ENCODE assay signal across 29 cellular contexts in genomic region chr18:25146113-25146512, GRCh38.
"Had no signal": no experiment of that assay in that cellular context is flagged by ENCODE, and none has a peak within 500 bp of the region (broad histone marks: within the 10 kb centered on the region; RNA-seq: fewer than 3 reads in every experiment).

No MANE protein-coding gene starts in this region.

- DNase-seq: naive thymus-derived CD8-positive, alpha-beta T cell; nephron progenitor cell; occipital lobe; ovary; posterior cingulate gyrus; psoas muscle; right cardiac atrium; spleen; stimulated activated CD4-positive, alpha-beta T cell treated with anti-CD3 and anti-CD28 coated beads, Interleukin-12 subunit alpha, Interleukin-12 subunit beta, amount 100 ng/mL, for 4 hours; stimulated activated CD4-positive, alpha-beta T cell treated with anti-CD3 and anti-CD28 coated beads, Interleukin-1b, Interleukin-23, amount 100 ng/mL, for 48 hours; stimulated activated CD4-positive, alpha-beta T cell treated with anti-CD3 and anti-CD28 coated beads, Interleukin-4, amount 100 ng/mL, for 1 hour; stimulated activated CD4-positive, alpha-beta T cell treated with anti-CD3 and anti-CD28 coated beads, Interleukin-4, amount 100 ng/mL, for 4 hours; stimulated activated CD8-positive, alpha-beta memory T cell treated with anti-CD3 and anti-CD28 coated beads, Interleukin-4, amount 100 ng/mL, for 48 hours; stimulated activated naive CD4-positive, alpha-beta T cell; stimulated activated naive CD8-positive, alpha-beta T cell treated with anti-CD3 and anti-CD28 coated beads, Interleukin-15, amount 100 ng/mL, for 72 hours; stimulated activated naive CD8-positive, alpha-beta T cell treated with anti-CD3 and anti-CD28 coated beads, Interleukin-15, Interleukin-2, amounts not matched to agents 100 U/mL and 50 U/mL, for 24 hours; substantia nigra; testis; tibial artery; transverse colon; upper lobe of right lung; uterus had no signal

- H3K79me2 ChIP-seq: parathyroid adenoma had no signal

- H3K4me1 ChIP-seq: parathyroid adenoma, psoas muscle, suprapubic skin, testis, tibial artery, transverse colon, upper lobe of right lung, uterus had no signal

- H3K4me3 ChIP-seq: ovary, psoas muscle, skin epidermis, smooth muscle cell, spleen, suprapubic skin, testis, tibial artery, transverse colon, upper lobe of right lung, uterus had no signal

- ATAC-seq: naive thymus-derived CD8-positive, alpha-beta T cell; natural killer cell treated with Interleukin-12 subunit alpha and Interleukin-12 subunit beta and Interleukin-15 and Interleukin-18, amount 100 ng/mL, for 72 hours; psoas muscle; right cardiac atrium; sciatic nerve; stimulated activated memory B cell treated with anti-CD40 and anti-IgM and Interleukin-4, amounts not matched to agents 10 μg/mL and 1 μg/mL and 100 μg/mL, for 72 hours; stimulated activated naive CD8-positive, alpha-beta T cell treated with anti-CD3 and anti-CD28 coated beads, Interleukin-15, amount 100 ng/mL, for 72 hours; stimulated activated naive CD8-positive, alpha-beta T cell treated with anti-CD3 and anti-CD28 coated beads, Interleukin-15, Interleukin-2, amounts not matched to agents 100 U/mL and 50 U/mL, for 24 hours; upper lobe of right lung had no signal

- H3K27ac ChIP-seq: parathyroid adenoma, psoas muscle, suprapubic skin, testis, tibial artery, transverse colon, upper lobe of right lung, uterus had no signal

- H3K9me3 ChIP-seq: ovary, psoas muscle, spleen, suprapubic skin, testis, tibial artery, transverse colon, upper lobe of right lung, uterus had no signal

- H3K36me3 ChIP-seq: ovary, spleen, suprapubic skin, tibial artery, transverse colon, upper lobe of right lung, uterus had no signal

- H3K9ac ChIP-seq: parathyroid adenoma had no signal

- H3K27me3 ChIP-seq: ovary, spleen, suprapubic skin, testis, tibial artery, transverse colon, upper lobe of right lung, uterus had no signal

- H2AFZ ChIP-seq: parathyroid adenoma had no signal

- H3K4me2 ChIP-seq: smooth muscle cell had no signal
